In genomic region chr1:248853668-248854375, GRCh38 we compare ENCODE assay signal across 15 cellular contexts. TPM values are rescaled to one million over a fixed set of nuclear protein-coding genes. Genes with fewer than 3 reads are reported as not detected.
DNase-seq lines count a peak whose midpoint lies in the region; ATAC-seq and TF ChIP-seq lines count a peak whose summit lies in the region.
"Had no signal": no experiment of that assay in that cellular context is flagged by ENCODE, and none has a peak within 500 bp of the region (broad histone marks: within the 10 kb centered on the region; RNA-seq: fewer than 3 reads in every experiment).

No MANE protein-coding gene starts in this region.

- peaks cover 9% of the 10 kb centered on the region for H3K36me3 Mint-ChIP-seq in activated T-cell treated with anti-CD3 and anti-CD28 coated beads, Interleukin-2, amount 50 U/mL, for 4 hours (ENCODE audit: insufficient read depth)
- H3K36me3 Mint-ChIP-seq in activated CD4-positive, alpha-beta memory T cell treated with anti-CD3 and anti-CD28 coated beads for 36 hours = peaks cover 26% of the 10 kb centered on the region
- H3K36me3 Mint-ChIP-seq in endothelial cell (ENCODE audit: low read depth, unreplicated experiment) (peaks cover 34% of the 10 kb centered on the region), CD14-positive monocyte (peaks cover 37 to 38% of the 10 kb centered on the region in 2 donors)
- peaks cover 9% of the 10 kb centered on the region for H3K36me3 Mint-ChIP-seq in stimulated activated naive CD8-positive, alpha-beta T cell treated with anti-CD3 and anti-CD28 coated beads, Interleukin-15, Interleukin-2, amounts not matched to agents 100 ng/mL and 50 ng/mL, for 24 hours (ENCODE audit: low read depth)

- DNase-seq in activated T-cell treated with anti-CD3 and anti-CD28 coated beads, Interleukin-2, amount 50 U/mL, for 4 hours = peak; percentile 20
- DNase-seq in activated T-cell treated with anti-CD3 and anti-CD28 coated beads for 4 hours (no peak), endothelial cell (ENCODE audit: low spot score) (no peak), CD14-positive monocyte (ENCODE audit: low spot score) (no peak), NCI-H1930 (lab: John Stamatoyannopoulos, UW) (no peak)
- DNase-seq in activated CD4-positive, alpha-beta memory T cell treated with anti-CD3 and anti-CD28 coated beads for 36 hours = no peak
- DNase-seq: brain microvascular endothelial cell; effector CD4-positive, alpha-beta T cell; NCI-H2081; NCI-H526; PC-9 had no signal

- CTCF ChIA-PET in activated CD4-positive, alpha-beta memory T cell treated with anti-CD3 and anti-CD28 coated beads for 36 hours (lab: Charles Lee) = no interaction called here

- peak overlapping the region; percentile 40 for H3K27ac Mint-ChIP-seq in activated CD4-positive, alpha-beta memory T cell treated with anti-CD3 and anti-CD28 coated beads for 36 hours
- H3K27ac Mint-ChIP-seq in endothelial cell (ENCODE audit: unreplicated experiment) = no peak overlapping the region
- peak overlapping the region; percentile 72 for H3K27ac Mint-ChIP-seq in stimulated activated naive CD8-positive, alpha-beta T cell treated with anti-CD3 and anti-CD28 coated beads, Interleukin-15, Interleukin-2, amounts not matched to agents 100 ng/mL and 50 ng/mL, for 24 hours
- H3K27ac Mint-ChIP-seq in CD14-positive monocyte = peak overlapping the region in 1 of 7 donors; percentile 39

- intact Hi-C loops in activated CD4-positive, alpha-beta memory T cell treated with anti-CD3 and anti-CD28 coated beads for 36 hours (cut with micrococcal nuclease) = no loop called here
- intact Hi-C loops in CD14-positive monocyte (cut with micrococcal nuclease) = no loop called here

- peaks cover 36% of the 10 kb centered on the region for H3K4me1 Mint-ChIP-seq in activated T-cell treated with anti-CD3 and anti-CD28 coated beads, Interleukin-2, amount 50 U/mL, for 4 hours (ENCODE audit: low read depth)
- peaks cover 20% of the 10 kb centered on the region for H3K4me1 Mint-ChIP-seq in activated CD4-positive, alpha-beta memory T cell treated with anti-CD3 and anti-CD28 coated beads for 36 hours (ENCODE audit: low read depth)
- peaks cover 3% of the 10 kb centered on the region for H3K4me1 Mint-ChIP-seq in endothelial cell (ENCODE audit: unreplicated experiment)
- H3K4me1 Mint-ChIP-seq in stimulated activated naive CD8-positive, alpha-beta T cell treated with anti-CD3 and anti-CD28 coated beads, Interleukin-15, Interleukin-2, amounts not matched to agents 100 ng/mL and 50 ng/mL, for 24 hours (ENCODE audit: low read depth) = no peaks in the 10 kb centered on the region
- peaks cover 15% of the 10 kb centered on the region for H3K4me1 Mint-ChIP-seq in CD14-positive monocyte

- POLR2A ChIA-PET in activated CD4-positive, alpha-beta memory T cell treated with anti-CD3 and anti-CD28 coated beads for 36 hours (lab: Charles Lee) = interaction anchor here (1.0 kb wide), 1 partner anchor 12 kb away, joined by 3 read pairs; no protein-coding TSS in a partner anchor

- peak in 1 of 2 donors; percentile 37 for ATAC-seq in activated T-cell treated with anti-CD3 and anti-CD28 coated beads, Interleukin-2, amount 50 U/mL, for 4 hours
- no peak for ATAC-seq in GM21526 (IDR thresholded peaks at IDR 0.05; ENCODE audit: low FRiP score, unreplicated experiment)
- ATAC-seq: left lobe of liver, SK-N-SH treated with all-trans-retinoic acid at 6 μM for 48 hours had no signal

- TF ChIP-seq CTCF in endothelial cell (IDR thresholded peaks at IDR 0.05; ENCODE audit: unreplicated experiment) (no peak), CD14-positive monocyte (IDR thresholded peaks at IDR 0.05) (no peak)

- H3K9me3 Mint-ChIP-seq in activated T-cell treated with anti-CD3 and anti-CD28 coated beads, Interleukin-2, amount 50 U/mL, for 4 hours = no peaks in the 10 kb centered on the region
- no peaks in the 10 kb centered on the region for H3K9me3 Mint-ChIP-seq in activated CD4-positive, alpha-beta memory T cell treated with anti-CD3 and anti-CD28 coated beads for 36 hours
- H3K9me3 Mint-ChIP-seq in endothelial cell (ENCODE audit: unreplicated experiment) (no peaks in the 10 kb centered on the region), CD14-positive monocyte (no peaks in the 10 kb centered on the region)
- H3K9me3 Mint-ChIP-seq in stimulated activated naive CD8-positive, alpha-beta T cell treated with anti-CD3 and anti-CD28 coated beads, Interleukin-15, Interleukin-2, amounts not matched to agents 100 ng/mL and 50 ng/mL, for 24 hours = no peaks in the 10 kb centered on the region

- peak overlapping the region; percentile 27 for H3K4me3 Mint-ChIP-seq in activated T-cell treated with anti-CD3 and anti-CD28 coated beads, Interleukin-2, amount 50 U/mL, for 4 hours
- no peak overlapping the region for H3K4me3 Mint-ChIP-seq in activated CD4-positive, alpha-beta memory T cell treated with anti-CD3 and anti-CD28 coated beads for 36 hours
- H3K4me3 Mint-ChIP-seq in endothelial cell (ENCODE audit: unreplicated experiment) = peak overlapping the region; percentile 27
- peak overlapping the region; percentile 36 for H3K4me3 Mint-ChIP-seq in stimulated activated naive CD8-positive, alpha-beta T cell treated with anti-CD3 and anti-CD28 coated beads, Interleukin-15, Interleukin-2, amounts not matched to agents 100 ng/mL and 50 ng/mL, for 24 hours
- H3K4me3 Mint-ChIP-seq in CD14-positive monocyte = no peak overlapping the region

- H3K27me3 Mint-ChIP-seq in activated T-cell treated with anti-CD3 and anti-CD28 coated beads, Interleukin-2, amount 50 U/mL, for 4 hours (ENCODE audit: low read depth) = no peaks in the 10 kb centered on the region
- H3K27me3 Mint-ChIP-seq in activated CD4-positive, alpha-beta memory T cell treated with anti-CD3 and anti-CD28 coated beads for 36 hours = no peaks in the 10 kb centered on the region
- H3K27me3 Mint-ChIP-seq in endothelial cell (ENCODE audit: unreplicated experiment) (peaks cover 7% of the 10 kb centered on the region), CD14-positive monocyte (ENCODE audit: low read depth in 3 of 3) (peaks cover 0 to 4% (median 1%) of the 10 kb centered on the region in 3 donors)
- H3K27me3 Mint-ChIP-seq in stimulated activated naive CD8-positive, alpha-beta T cell treated with anti-CD3 and anti-CD28 coated beads, Interleukin-15, Interleukin-2, amounts not matched to agents 100 ng/mL and 50 ng/mL, for 24 hours = no peaks in the 10 kb centered on the region

RNA-seq across cellular contexts. Expression of gene ZNF692, which starts 5.1 kb away (rescaled TPM):
- 10 to 100 TPM; 59.8 to 72.6 (median 70.1) TPM for total RNA-seq in activated T-cell treated with anti-CD3 and anti-CD28 coated beads, Interleukin-2, amount 50 U/mL, for 4 hours
- total RNA-seq in activated CD4-positive, alpha-beta memory T cell treated with anti-CD3 and anti-CD28 coated beads for 36 hours = 10 to 100 TPM; 60.4 to 65.9 TPM
- 26.8 TPM for total RNA-seq in endothelial cell (ENCODE audit: unreplicated experiment)
- 1 to 10 TPM; 2.2 to 2.4 TPM for polyA plus RNA-seq in CD14-positive monocyte

RNA-seq across cellular contexts. Expression of gene ZNF672, which starts 15.8 kb away (rescaled TPM):
- 10 to 100 TPM; 35.9 to 38.3 (median 37.2) TPM for total RNA-seq in activated T-cell treated with anti-CD3 and anti-CD28 coated beads, Interleukin-2, amount 50 U/mL, for 4 hours
- 10 to 100 TPM; 50.3 to 51.4 TPM for total RNA-seq in activated CD4-positive, alpha-beta memory T cell treated with anti-CD3 and anti-CD28 coated beads for 36 hours
- 29.8 TPM for total RNA-seq in endothelial cell (ENCODE audit: unreplicated experiment)
- 10 to 100 TPM; 23.4 to 23.9 TPM for polyA plus RNA-seq in CD14-positive monocyte

RNA-seq across cellular contexts. Expression of gene SH3BP5L, which starts 28.1 kb away (rescaled TPM):
- total RNA-seq in activated T-cell treated with anti-CD3 and anti-CD28 coated beads, Interleukin-2, amount 50 U/mL, for 4 hours = 10 to 100 TPM; 14.9 to 16.4 (median 16.1) TPM
- total RNA-seq in activated CD4-positive, alpha-beta memory T cell treated with anti-CD3 and anti-CD28 coated beads for 36 hours = 10 to 100 TPM; 19.7 to 19.9 TPM
- 30.7 TPM for total RNA-seq in endothelial cell (ENCODE audit: unreplicated experiment)
- polyA plus RNA-seq in CD14-positive monocyte = 1 to 10 TPM; 4.0 to 4.3 TPM

RNA-seq across cellular contexts. Expression of gene PGBD2, which starts 52.2 kb away (rescaled TPM):
- 1 to 10 TPM; 3.4 to 4.7 (median 4.0) TPM for total RNA-seq in activated T-cell treated with anti-CD3 and anti-CD28 coated beads, Interleukin-2, amount 50 U/mL, for 4 hours
- total RNA-seq in activated CD4-positive, alpha-beta memory T cell treated with anti-CD3 and anti-CD28 coated beads for 36 hours = 1 to 10 TPM; 4.2 to 4.3 TPM
- 7.9 TPM for total RNA-seq in endothelial cell (ENCODE audit: unreplicated experiment)
- 1 to 10 TPM; 2.9 to 3.9 TPM for polyA plus RNA-seq in CD14-positive monocyte

Comparison
In these comparisons a context has a peak if more than half of its experiments do, and no peak if none do; other contexts are left out.
1. H3K4me3 Mint-ChIP-seq: peak in activated T-cell treated with anti-CD3 and anti-CD28 coated beads, Interleukin-2, amount 50 U/mL, for 4 hours (single experiment), endothelial cell (single experiment) and stimulated activated naive CD8-positive, alpha-beta T cell treated with anti-CD3 and anti-CD28 coated beads, Interleukin-15, Interleukin-2, amounts not matched to agents 100 ng/mL and 50 ng/mL, for 24 hours (single experiment); none in activated CD4-positive, alpha-beta memory T cell treated with anti-CD3 and anti-CD28 coated beads for 36 hours (single experiment) and CD14-positive monocyte (0 of 2).